In the genomic region with DNA sequence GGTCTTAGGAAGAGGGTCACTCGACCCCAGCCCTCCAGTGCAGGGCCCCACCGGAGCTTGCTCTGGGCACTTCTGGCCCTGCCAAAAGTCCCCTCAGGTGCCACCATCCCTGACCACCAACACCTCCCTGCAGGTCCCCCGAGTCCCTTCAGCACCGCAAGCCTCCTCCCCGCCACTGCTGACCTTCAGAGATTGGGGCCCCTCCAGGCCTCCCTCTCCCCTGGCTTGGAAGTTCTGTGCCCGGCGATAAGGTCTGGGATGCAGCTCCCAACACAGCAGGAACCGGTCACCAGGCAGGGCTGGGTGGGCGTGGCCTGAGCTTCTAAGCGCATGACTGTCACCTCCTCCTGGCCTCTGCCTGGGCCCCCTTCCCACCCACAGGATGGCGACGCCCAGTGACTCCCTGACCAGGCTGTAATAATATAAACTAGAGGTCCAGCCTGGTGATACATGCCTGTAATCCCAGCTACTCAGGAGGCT, we compare ENCODE assay signal across 1 cellular context.
TF ChIP-seq lines count a peak whose summit lies in the region.

No MANE protein-coding gene starts in this region.

TF ChIP-seq in HEK293, 187 proteins besides CTCF, POLR2A, EP300 and RAD21 (continued from another document):
- TF ChIP-seq, protein P1, sequence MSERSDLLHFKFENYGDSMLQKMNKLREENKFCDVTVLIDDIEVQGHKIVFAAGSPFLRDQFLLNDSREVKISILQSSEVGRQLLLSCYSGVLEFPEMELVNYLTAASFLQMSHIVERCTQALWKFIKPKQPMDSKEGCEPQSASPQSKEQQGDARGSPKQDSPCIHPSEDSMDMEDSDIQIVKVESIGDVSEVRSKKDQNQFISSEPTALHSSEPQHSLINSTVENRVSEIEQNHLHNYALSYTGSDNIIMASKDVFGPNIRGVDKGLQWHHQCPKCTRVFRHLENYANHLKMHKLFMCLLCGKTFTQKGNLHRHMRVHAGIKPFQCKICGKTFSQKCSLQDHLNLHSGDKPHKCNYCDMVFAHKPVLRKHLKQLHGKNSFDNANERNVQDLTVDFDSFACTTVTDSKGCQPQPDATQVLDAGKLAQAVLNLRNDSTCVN (tag by site-specific recombination; optimal IDR thresholded peaks at IDR 0.05) = no peak
- TF ChIP-seq ZNF423 (tag by site-specific recombination; IDR thresholded peaks at IDR 0.05) (no peak), ZNF155 (tag by site-specific recombination; IDR thresholded peaks at IDR 0.05) (no peak), ZNF280D (tag by site-specific recombination; IDR thresholded peaks at IDR 0.05) (no peak), ZNF48 (tag by site-specific recombination; IDR thresholded peaks at IDR 0.05) (no peak), ZNF76 (tag by site-specific recombination; IDR thresholded peaks at IDR 0.05; ENCODE audit: borderline replicate concordance, low read depth) (no peak), ZBTB21 (tag by site-specific recombination; IDR thresholded peaks at IDR 0.05) (no peak), OVOL3 (tag by site-specific recombination; IDR thresholded peaks at IDR 0.05) (no peak), KLF9 (tag by site-specific recombination; IDR thresholded peaks at IDR 0.05; ENCODE audit: low read depth) (peak; percentile 90), ZNF23 (tag by site-specific recombination; IDR thresholded peaks at IDR 0.05; ENCODE audit: borderline replicate concordance) (no peak), ZNF544 (tag by site-specific recombination; IDR thresholded peaks at IDR 0.05) (no peak), PRDM4 (tag by site-specific recombination; IDR thresholded peaks at IDR 0.05) (no peak), ZNF621 (tag by site-specific recombination; IDR thresholded peaks at IDR 0.05) (no peak), PATZ1 (tag by site-specific recombination; IDR thresholded peaks at IDR 0.05) (peak; percentile 79), ZNF302 (tag by site-specific recombination; IDR thresholded peaks at IDR 0.05; ENCODE audit: low read depth) (no peak), ZNF585B (tag by site-specific recombination; IDR thresholded peaks at IDR 0.05) (no peak), GLIS1 (tag by site-specific recombination; IDR thresholded peaks at IDR 0.05) (peak; percentile 39), ZNF560 (tag by site-specific recombination; IDR thresholded peaks at IDR 0.05; ENCODE audit: borderline replicate concordance) (no peak), ZIC2 (tag by site-specific recombination; IDR thresholded peaks at IDR 0.05) (peak; percentile 36; the same call in 1 of the 2 replicates), ZNF211 (tag by site-specific recombination; IDR thresholded peaks at IDR 0.05; ENCODE audit: low read depth) (no peak), ZNF10 (tag by site-specific recombination; IDR thresholded peaks at IDR 0.05) (no peak), TCF7L2 (IDR thresholded peaks at IDR 0.05; ENCODE audit: borderline replicate concordance, low read depth, low read length) (no peak)
- TF ChIP-seq, protein P2, sequence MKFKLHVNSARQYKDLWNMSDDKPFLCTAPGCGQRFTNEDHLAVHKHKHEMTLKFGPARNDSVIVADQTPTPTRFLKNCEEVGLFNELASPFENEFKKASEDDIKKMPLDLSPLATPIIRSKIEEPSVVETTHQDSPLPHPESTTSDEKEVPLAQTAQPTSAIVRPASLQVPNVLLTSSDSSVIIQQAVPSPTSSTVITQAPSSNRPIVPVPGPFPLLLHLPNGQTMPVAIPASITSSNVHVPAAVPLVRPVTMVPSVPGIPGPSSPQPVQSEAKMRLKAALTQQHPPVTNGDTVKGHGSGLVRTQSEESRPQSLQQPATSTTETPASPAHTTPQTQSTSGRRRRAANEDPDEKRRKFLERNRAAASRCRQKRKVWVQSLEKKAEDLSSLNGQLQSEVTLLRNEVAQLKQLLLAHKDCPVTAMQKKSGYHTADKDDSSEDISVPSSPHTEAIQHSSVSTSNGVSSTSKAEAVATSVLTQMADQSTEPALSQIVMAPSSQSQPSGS (tag by site-specific recombination; IDR thresholded peaks at IDR 0.05; ENCODE audit: low read depth) = no peak
- TF ChIP-seq, protein P3, sequence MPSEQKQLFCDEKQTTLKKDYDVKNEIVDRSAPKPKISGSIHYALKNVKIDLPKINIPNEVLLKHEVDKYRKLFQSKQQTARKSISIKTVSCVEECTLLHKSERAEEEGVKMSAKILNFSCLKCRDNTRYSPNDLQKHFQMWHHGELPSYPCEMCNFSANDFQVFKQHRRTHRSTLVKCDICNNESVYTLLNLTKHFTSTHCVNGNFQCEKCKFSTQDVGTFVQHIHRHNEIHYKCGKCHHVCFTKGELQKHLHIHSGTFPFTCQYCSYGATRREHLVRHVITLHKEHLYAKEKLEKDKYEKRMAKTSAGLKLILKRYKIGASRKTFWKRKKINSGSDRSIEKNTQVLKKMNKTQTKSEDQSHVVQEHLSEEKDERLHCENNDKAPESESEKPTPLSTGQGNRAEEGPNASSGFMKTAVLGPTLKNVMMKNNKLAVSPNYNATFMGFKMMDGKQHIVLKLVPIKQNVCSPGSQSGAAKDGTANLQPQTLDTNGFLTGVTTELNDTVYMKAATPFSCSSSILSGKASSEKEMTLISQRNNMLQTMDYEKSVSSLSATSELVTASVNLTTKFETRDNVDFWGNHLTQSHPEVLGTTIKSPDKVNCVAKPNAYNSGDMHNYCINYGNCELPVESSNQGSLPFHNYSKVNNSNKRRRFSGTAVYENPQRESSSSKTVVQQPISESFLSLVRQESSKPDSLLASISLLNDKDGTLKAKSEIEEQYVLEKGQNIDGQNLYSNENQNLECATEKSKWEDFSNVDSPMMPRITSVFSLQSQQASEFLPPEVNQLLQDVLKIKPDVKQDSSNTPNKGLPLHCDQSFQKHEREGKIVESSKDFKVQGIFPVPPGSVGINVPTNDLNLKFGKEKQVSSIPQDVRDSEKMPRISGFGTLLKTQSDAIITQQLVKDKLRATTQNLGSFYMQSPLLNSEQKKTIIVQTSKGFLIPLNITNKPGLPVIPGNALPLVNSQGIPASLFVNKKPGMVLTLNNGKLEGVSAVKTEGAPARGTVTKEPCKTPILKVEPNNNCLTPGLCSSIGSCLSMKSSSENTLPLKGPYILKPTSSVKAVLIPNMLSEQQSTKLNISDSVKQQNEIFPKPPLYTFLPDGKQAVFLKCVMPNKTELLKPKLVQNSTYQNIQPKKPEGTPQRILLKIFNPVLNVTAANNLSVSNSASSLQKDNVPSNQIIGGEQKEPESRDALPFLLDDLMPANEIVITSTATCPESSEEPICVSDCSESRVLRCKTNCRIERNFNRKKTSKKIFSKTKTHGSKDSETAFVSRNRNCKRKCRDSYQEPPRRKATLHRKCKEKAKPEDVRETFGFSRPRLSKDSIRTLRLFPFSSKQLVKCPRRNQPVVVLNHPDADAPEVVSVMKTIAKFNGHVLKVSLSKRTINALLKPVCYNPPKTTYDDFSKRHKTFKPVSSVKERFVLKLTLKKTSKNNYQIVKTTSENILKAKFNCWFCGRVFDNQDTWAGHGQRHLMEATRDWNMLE (tag by site-specific recombination; conservative IDR thresholded peaks at IDR 0.05; ENCODE audit: low read depth) = no peak
- TF ChIP-seq, protein P4, sequence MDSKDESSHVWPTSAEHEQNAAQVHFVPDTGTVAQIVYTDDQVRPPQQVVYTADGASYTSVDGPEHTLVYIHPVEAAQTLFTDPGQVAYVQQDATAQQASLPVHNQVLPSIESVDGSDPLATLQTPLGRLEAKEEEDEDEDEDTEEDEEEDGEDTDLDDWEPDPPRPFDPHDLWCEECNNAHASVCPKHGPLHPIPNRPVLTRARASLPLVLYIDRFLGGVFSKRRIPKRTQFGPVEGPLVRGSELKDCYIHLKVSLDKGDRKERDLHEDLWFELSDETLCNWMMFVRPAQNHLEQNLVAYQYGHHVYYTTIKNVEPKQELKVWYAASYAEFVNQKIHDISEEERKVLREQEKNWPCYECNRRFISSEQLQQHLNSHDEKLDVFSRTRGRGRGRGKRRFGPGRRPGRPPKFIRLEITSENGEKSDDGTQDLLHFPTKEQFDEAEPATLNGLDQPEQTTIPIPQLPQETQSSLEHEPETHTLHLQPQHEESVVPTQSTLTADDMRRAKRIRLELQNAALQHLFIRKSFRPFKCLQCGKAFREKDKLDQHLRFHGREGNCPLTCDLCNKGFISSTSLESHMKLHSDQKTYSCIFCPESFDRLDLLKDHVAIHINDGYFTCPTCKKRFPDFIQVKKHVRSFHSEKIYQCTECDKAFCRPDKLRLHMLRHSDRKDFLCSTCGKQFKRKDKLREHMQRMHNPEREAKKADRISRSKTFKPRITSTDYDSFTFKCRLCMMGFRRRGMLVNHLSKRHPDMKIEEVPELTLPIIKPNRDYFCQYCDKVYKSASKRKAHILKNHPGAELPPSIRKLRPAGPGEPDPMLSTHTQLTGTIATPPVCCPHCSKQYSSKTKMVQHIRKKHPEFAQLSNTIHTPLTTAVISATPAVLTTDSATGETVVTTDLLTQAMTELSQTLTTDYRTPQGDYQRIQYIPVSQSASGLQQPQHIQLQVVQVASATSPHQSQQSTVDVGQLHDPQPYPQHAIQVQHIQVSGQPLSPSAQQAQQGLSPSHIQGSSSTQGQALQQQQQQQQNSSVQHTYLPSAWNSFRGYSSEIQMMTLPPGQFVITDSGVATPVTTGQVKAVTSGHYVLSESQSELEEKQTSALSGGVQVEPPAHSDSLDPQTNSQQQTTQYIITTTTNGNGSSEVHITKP (tag by site-specific recombination; IDR thresholded peaks at IDR 0.05) = peak; percentile 80
- TF ChIP-seq, protein P5, sequence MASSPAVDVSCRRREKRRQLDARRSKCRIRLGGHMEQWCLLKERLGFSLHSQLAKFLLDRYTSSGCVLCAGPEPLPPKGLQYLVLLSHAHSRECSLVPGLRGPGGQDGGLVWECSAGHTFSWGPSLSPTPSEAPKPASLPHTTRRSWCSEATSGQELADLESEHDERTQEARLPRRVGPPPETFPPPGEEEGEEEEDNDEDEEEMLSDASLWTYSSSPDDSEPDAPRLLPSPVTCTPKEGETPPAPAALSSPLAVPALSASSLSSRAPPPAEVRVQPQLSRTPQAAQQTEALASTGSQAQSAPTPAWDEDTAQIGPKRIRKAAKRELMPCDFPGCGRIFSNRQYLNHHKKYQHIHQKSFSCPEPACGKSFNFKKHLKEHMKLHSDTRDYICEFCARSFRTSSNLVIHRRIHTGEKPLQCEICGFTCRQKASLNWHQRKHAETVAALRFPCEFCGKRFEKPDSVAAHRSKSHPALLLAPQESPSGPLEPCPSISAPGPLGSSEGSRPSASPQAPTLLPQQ (tag by site-specific recombination; IDR thresholded peaks at IDR 0.05) = peak; percentile 23; the same call in 1 of the 2 replicates
